12 cellular contexts compared by ENCODE assay signal in genomic region chr1:16076871-16077250, GRCh38. TPM values are rescaled to one million over a fixed set of nuclear protein-coding genes. Genes with fewer than 3 reads are reported as not detected.
DNase-seq lines count a peak whose midpoint lies in the region; ATAC-seq, FAIRE-seq and TF ChIP-seq lines count a peak whose summit lies in the region.
"Had no signal": no experiment of that assay in that cellular context is flagged by ENCODE, and none has a peak within 500 bp of the region (broad histone marks: within the 10 kb centered on the region; RNA-seq: fewer than 3 reads in every experiment).

No MANE protein-coding gene starts in this region.

- H2AFZ ChIP-seq in K562 (ENCODE audit: low read depth, low read length) = no peak overlapping the region

- TF ChIP-seq POLR2A in K562 (conservative IDR thresholded peaks at IDR 0.05) (no peak), erythroblast (IDR thresholded peaks at IDR 0.05; ENCODE audit: low read length) (no peak)

- TF ChIP-seq EP300 in K562 (IDR thresholded peaks at IDR 0.05; ENCODE audit: low read length) = no peak

- no peak overlapping the region for H3K27ac ChIP-seq in K562 (ENCODE audit: extremely low read depth, low read depth, low read length)

- ATAC-seq in K562 = no peak
- no peak for ATAC-seq in GM19324 (IDR thresholded peaks at IDR 0.05; ENCODE audit: low FRiP score, unreplicated experiment)
- ATAC-seq in T-cell (replicated peaks in 1 of 4) = no peak

- no peaks in the 10 kb centered on the region for H3K9me3 Mint-ChIP-seq in T-cell
- H3K9me3 Mint-ChIP-seq in immature natural killer cell = no peaks in the 10 kb centered on the region

- TF ChIP-seq CTCF in BE2C (IDR thresholded peaks at IDR 0.05; ENCODE audit: low read depth, low read length) = no peak
- no peak for TF ChIP-seq CTCF in K562 (IDR thresholded peaks at IDR 0.05 in 2 of 3, conservative IDR thresholded peaks at IDR 0.05 in 1 of 3; ENCODE audit: insufficient read depth in 2 of 3, low read depth in 1 of 3, low read length in 3 of 3)

- in situ Hi-C loops in K562 (cut with MboI) = no loop called here

- WGBS in K562 (ENCODE audit: insufficient coverage, low coverage, missing lambda C conversion rate) = 43% methylated on average over 12 of the region's 12 CpGs

- H3K9me3 ChIP-seq in BE2C (no peaks in the 10 kb centered on the region), K562 (replicated peaks; ENCODE audit: control insufficient read depth, insufficient read depth, low read depth, low read length) (no peaks in the 10 kb centered on the region)

- H3K4me1 ChIP-seq in BE2C = peaks cover 19% of the 10 kb centered on the region
- peaks cover 19 to 35% of the 10 kb centered on the region in 2 experiments; a peak in 4 of 5 replicates for H3K4me1 ChIP-seq in K562 (replicated peaks in 1 of 2; ENCODE audit: control insufficient read depth in 2 of 2, insufficient read depth in 2 of 2, low read length in 2 of 2)

- no peaks in the 10 kb centered on the region for H3K36me3 Mint-ChIP-seq in T-cell
- no peaks in the 10 kb centered on the region for H3K36me3 Mint-ChIP-seq in immature natural killer cell

- H3K4me2 ChIP-seq in K562 (ENCODE audit: insufficient read depth, low read length) = no peak overlapping the region

- intact Hi-C loops in K562 (cut with micrococcal nuclease) = no loop called here

- POLR2A ChIA-PET in K562 (lab: Yijun Ruan, JAX) (interaction anchor here (0.7 to 1.3 kb wide), 3 partner anchors 63 to 200 kb away, joined by 3 read pairs; no protein-coding TSS in a partner anchor), T-cell (lab: Charles Lee) (no interaction called here)

- H3K4me3 ChIP-seq in BE2C (ENCODE audit: low read depth, low read length) (no peak overlapping the region), K562 (no peak overlapping the region)
- H3K4me3 ChIP-seq: skin epidermis had no signal

- H3K36me3 ChIP-seq in BE2C (no peaks in the 10 kb centered on the region), K562 (ENCODE audit: control insufficient read depth, insufficient read depth, low read length) (no peaks in the 10 kb centered on the region)

- CTCF ChIA-PET in K562 (lab: Yijun Ruan, JAX; ENCODE audit: low intra/inter-chr PET ratio) (interaction anchor here (9.0 kb wide), 1 partner anchor 110 kb away, joined by 208 read pairs; no protein-coding TSS in a partner anchor), T-cell (lab: Charles Lee) (interaction anchor here (0.6 to 1.3 kb wide), 2 partner anchors 112 to 422 kb away, joined by 3 read pairs; no protein-coding TSS in a partner anchor)

- H3K9me1 ChIP-seq in K562 (ENCODE audit: control insufficient read depth, insufficient read depth, low read length) = no peaks in the 10 kb centered on the region

- DNase-seq in BE2C (peak; percentile 84), M059J (ENCODE audit: low read depth) (peak; percentile 94), K562 (ENCODE audit: extremely low read depth in 1 of 4, low spot score in 3 of 4) (no peak), left kidney (ENCODE audit: low read depth, low spot score) (peak; percentile 50), T-cell (no peak), immature natural killer cell (no peak), erythroblast (lab: John Stamatoyannopoulos, UW) (no peak)
- DNase-seq: central memory CD4-positive, alpha-beta T cell; NCI-H774 had no signal

- no peaks in the 10 kb centered on the region for H4K20me1 ChIP-seq in K562 (replicated peaks; ENCODE audit: control insufficient read depth, insufficient read depth, low read length)

- H3K27ac Mint-ChIP-seq in T-cell (no peak overlapping the region), immature natural killer cell (no peak overlapping the region)

- peak overlapping the region in 1 of 2 experiments; percentile 40; a peak in 1 of 4 replicates for H3K9ac ChIP-seq in K562 (ENCODE audit: insufficient read depth in 1 of 2, low read depth in 2 of 2, low read length in 2 of 2)

- H3K27me3 ChIP-seq in BE2C (no peaks in the 10 kb centered on the region), K562 (ENCODE audit: control insufficient read depth in 2 of 2, insufficient read depth in 2 of 2, low read length in 2 of 2) (peaks cover 0 to 10% of the 10 kb centered on the region in 2 experiments; a peak in 2 of 5 replicates)

- H3K27me3 Mint-ChIP-seq in T-cell = peaks cover 10 to 12% of the 10 kb centered on the region in 2 donors
- H3K27me3 Mint-ChIP-seq in immature natural killer cell (ENCODE audit: low read depth in 3 of 3) = peaks cover 9 to 16% (median 10%) of the 10 kb centered on the region in 3 donors

- H3K79me2 ChIP-seq in K562 (ENCODE audit: control insufficient read depth, insufficient read depth, low read length) = no peaks in the 10 kb centered on the region

- no peak for FAIRE-seq in K562 (lab: Jason Lieb, UNC)

- H3K4me1 Mint-ChIP-seq in T-cell (peaks cover 12 to 22% (median 16%) of the 10 kb centered on the region in 3 donors), immature natural killer cell (peaks cover 17 to 25% of the 10 kb centered on the region in 2 donors)

- BruUV-seq in K562 (replicated peaks; lab: Mats Ljungman, UMichigan) = no TSS peak

- no peak for TF ChIP-seq RAD21 in K562 (CRISPR knock-in tag; conservative IDR thresholded peaks at IDR 0.05 in 1 of 2, IDR thresholded peaks at IDR 0.05 in 1 of 2)

- no peak overlapping the region for H3K4me3 Mint-ChIP-seq in T-cell
- H3K4me3 Mint-ChIP-seq in immature natural killer cell = no peak overlapping the region

RNA-seq across cellular contexts. Expression of gene FAM131C, which starts 3.4 kb away (rescaled TPM):
- 4.7 TPM for polyA plus RNA-seq in BE2C (2012; ENCODE audit: insufficient read depth, insufficient read length, low read depth)
- total RNA-seq in M059J (2014; rRNA removed; shearing (Covaris generic)) = 0.71 and 1.7 TPM in 2 replicates
- 0.23 TPM in 1 of 2 replicates, not detected in the other for total RNA-seq in K562 (2011; cell fraction: chromatin; rRNA removed; ENCODE audit: low replicate concordance)
- total RNA-seq in K562 (2011; cell fraction: nucleolus; rRNA removed) = not detected in 2 replicates
- not detected in 2 replicates for total RNA-seq in K562 (2011; cell fraction: nucleoplasm; rRNA removed)
- total RNA-seq in K562 (2014; rRNA removed) = not detected in 2 replicates
- not detected in 2 replicates for total RNA-seq in K562 (2014; rRNA removed; fragmentation: Illumina TruSeq; extraction: Trizol)
- total RNA-seq in K562 (2015; rRNA removed; fragmentation: Illumina TruSeq; extraction: Trizol) = not detected in 2 replicates
- 0.16 and 0.18 TPM in 2 replicates for total RNA-seq in K562 (2021)
- 0.10 and 0.12 TPM in 2 replicates for polyA plus RNA-seq in K562 (2011; rRNA removed)
- 0.18 and 0.64 TPM in 2 replicates for polyA plus RNA-seq in K562 (2011; cell fraction: cytosol; rRNA removed)
- polyA plus RNA-seq in K562 (2011; cell fraction: nucleus; rRNA removed) = 0.17 and 0.18 TPM in 2 replicates
- polyA plus RNA-seq in K562 (2012) = 0.07 and 0.32 TPM in 2 replicates
- polyA plus RNA-seq in K562 (2014; fragmentation: Illumina TruSeq; extraction: Trizol) = 0.11 TPM in 1 of 2 replicates, not detected in the other
- polyA plus RNA-seq in K562 (2014; fragmentation: Nextera tagmentation; extraction: Ambion mirVana) = not detected
- 0.29 TPM in 1 of 2 replicates, not detected in the other for polyA plus RNA-seq in K562 (2014; rRNA removed)
- polyA minus RNA-seq in K562 (2011; rRNA and poly(A)+ RNA removed) = not detected in 2 replicates
- polyA minus RNA-seq in K562 (2011; cell fraction: cytosol; rRNA and poly(A)+ RNA removed) = 0.86 TPM in 1 of 2 replicates, not detected in the other
- polyA minus RNA-seq in K562 (2011; cell fraction: nucleus; rRNA and poly(A)+ RNA removed) = 0.13 TPM in 1 of 2 replicates, not detected in the other
- total RNA-seq in T-cell = under 1 TPM in 1 of 5 donors, not detected in 4; 0.30 TPM
- polyA plus RNA-seq in immature natural killer cell = not detected
- total RNA-seq: mononuclear cell had no signal

RNA-seq across cellular contexts. Expression of gene CLCNKB, which starts 33.3 kb away (rescaled TPM):
- polyA plus RNA-seq in BE2C (2012; ENCODE audit: insufficient read depth, insufficient read length, low read depth) = not detected
- total RNA-seq in M059J (2014; rRNA removed; shearing (Covaris generic)) = 0.05 and 0.32 TPM in 2 replicates
- 1.2 and 5.1 TPM in 2 replicates for total RNA-seq in K562 (2011; cell fraction: chromatin; rRNA removed; ENCODE audit: low replicate concordance)
- total RNA-seq in K562 (2011; cell fraction: nucleolus; rRNA removed) = 3.3 and 5.3 TPM in 2 replicates
- 1.8 and 2.3 TPM in 2 replicates for total RNA-seq in K562 (2011; cell fraction: nucleoplasm; rRNA removed)
- total RNA-seq in K562 (2014; rRNA removed) = 0.64 and 1.6 TPM in 2 replicates
- 0.32 and 0.40 TPM in 2 replicates for total RNA-seq in K562 (2014; rRNA removed; fragmentation: Illumina TruSeq; extraction: Trizol)
- total RNA-seq in K562 (2015; rRNA removed; fragmentation: Illumina TruSeq; extraction: Trizol) = 0.19 and 0.29 TPM in 2 replicates
- 1.1 TPM in 2 replicates for total RNA-seq in K562 (2021)
- polyA plus RNA-seq in K562 (2011; rRNA removed) = 1.4 and 4.0 TPM in 2 replicates
- polyA plus RNA-seq in K562 (2011; cell fraction: cytosol; rRNA removed) = 3.6 and 5.5 TPM in 2 replicates
- 22.9 and 26.0 TPM in 2 replicates for polyA plus RNA-seq in K562 (2011; cell fraction: nucleus; rRNA removed)
- polyA plus RNA-seq in K562 (2012) = 0.48 and 1.8 TPM in 2 replicates
- polyA plus RNA-seq in K562 (2014; fragmentation: Illumina TruSeq; extraction: Trizol) = 0.97 and 1.1 TPM in 2 replicates
- polyA plus RNA-seq in K562 (2014; fragmentation: Nextera tagmentation; extraction: Ambion mirVana) = under 1 TPM; 0.08 to 0.49 TPM
- 1.2 and 1.7 TPM in 2 replicates for polyA plus RNA-seq in K562 (2014; rRNA removed)
- polyA minus RNA-seq in K562 (2011; rRNA and poly(A)+ RNA removed) = 0.99 and 1.2 TPM in 2 replicates
- 1.0 TPM in 1 of 2 replicates, not detected in the other for polyA minus RNA-seq in K562 (2011; cell fraction: cytosol; rRNA and poly(A)+ RNA removed)
- polyA minus RNA-seq in K562 (2011; cell fraction: nucleus; rRNA and poly(A)+ RNA removed) = 1.5 and 2.3 TPM in 2 replicates
- not detected for total RNA-seq in T-cell
- not detected for polyA plus RNA-seq in immature natural killer cell
- total RNA-seq: mononuclear cell had no signal

RNA-seq across cellular contexts. Expression of gene CLCNKA, which starts 55.0 kb away (rescaled TPM):
- 0.52 TPM for polyA plus RNA-seq in BE2C (2012; ENCODE audit: insufficient read depth, insufficient read length, low read depth)
- total RNA-seq in M059J (2014; rRNA removed; shearing (Covaris generic)) = 0.42 TPM in 1 of 2 replicates, not detected in the other
- total RNA-seq in K562 (2011; cell fraction: chromatin; rRNA removed; ENCODE audit: low replicate concordance) = 0.55 and 2.4 TPM in 2 replicates
- total RNA-seq in K562 (2011; cell fraction: nucleolus; rRNA removed) = 0.92 and 2.0 TPM in 2 replicates
- total RNA-seq in K562 (2011; cell fraction: nucleoplasm; rRNA removed) = 0.76 and 2.0 TPM in 2 replicates
- total RNA-seq in K562 (2014; rRNA removed) = 0.18 TPM in 1 of 2 replicates, not detected in the other
- total RNA-seq in K562 (2014; rRNA removed; fragmentation: Illumina TruSeq; extraction: Trizol) = not detected in 2 replicates
- not detected in 2 replicates for total RNA-seq in K562 (2015; rRNA removed; fragmentation: Illumina TruSeq; extraction: Trizol)
- 0.07 and 0.18 TPM in 2 replicates for total RNA-seq in K562 (2021)
- 0.10 and 0.45 TPM in 2 replicates for polyA plus RNA-seq in K562 (2011; rRNA removed)
- 0.24 and 1.1 TPM in 2 replicates for polyA plus RNA-seq in K562 (2011; cell fraction: cytosol; rRNA removed)
- 4.6 and 6.0 TPM in 2 replicates for polyA plus RNA-seq in K562 (2011; cell fraction: nucleus; rRNA removed)
- polyA plus RNA-seq in K562 (2012) = 0.14 and 0.35 TPM in 2 replicates
- 0.10 TPM in 1 of 2 replicates, not detected in the other for polyA plus RNA-seq in K562 (2014; fragmentation: Illumina TruSeq; extraction: Trizol)
- polyA plus RNA-seq in K562 (2014; fragmentation: Nextera tagmentation; extraction: Ambion mirVana) = under 1 TPM in 1 of 2 experiments, not detected in 1; 0.03 TPM
- polyA plus RNA-seq in K562 (2014; rRNA removed) = 0.37 TPM in 1 of 2 replicates, not detected in the other
- polyA minus RNA-seq in K562 (2011; rRNA and poly(A)+ RNA removed) = 0.07 TPM in 1 of 2 replicates, not detected in the other
- polyA minus RNA-seq in K562 (2011; cell fraction: cytosol; rRNA and poly(A)+ RNA removed) = not detected in 2 replicates
- polyA minus RNA-seq in K562 (2011; cell fraction: nucleus; rRNA and poly(A)+ RNA removed) = 0.56 and 0.94 TPM in 2 replicates
- not detected for total RNA-seq in T-cell
- not detected for polyA plus RNA-seq in immature natural killer cell
- total RNA-seq: mononuclear cell had no signal

RNA-seq across cellular contexts. Expression of gene HSPB7, which starts 59.0 kb away (rescaled TPM):
- polyA plus RNA-seq in BE2C (2012; ENCODE audit: insufficient read depth, insufficient read length, low read depth) = 1.8 TPM
- 1.4 and 1.9 TPM in 2 replicates for total RNA-seq in M059J (2014; rRNA removed; shearing (Covaris generic))
- total RNA-seq in K562 (2011; cell fraction: chromatin; rRNA removed; ENCODE audit: low replicate concordance) = 0.44 TPM in 1 of 2 replicates, not detected in the other
- total RNA-seq in K562 (2011; cell fraction: nucleolus; rRNA removed) = not detected in 2 replicates
- total RNA-seq in K562 (2011; cell fraction: nucleoplasm; rRNA removed) = 0.31 TPM in 1 of 2 replicates, not detected in the other
- total RNA-seq in K562 (2014; rRNA removed) (0.05 TPM in 1 of 2 replicates, not detected in the other), K562 (2014; rRNA removed; fragmentation: Illumina TruSeq; extraction: Trizol) (not detected in 2 replicates), K562 (2015; rRNA removed; fragmentation: Illumina TruSeq; extraction: Trizol) (not detected in 2 replicates), K562 (2021) (0.09 TPM in 1 of 2 replicates, not detected in the other), T-cell (under 1 TPM in 1 of 5 donors, not detected in 4; 0.19 TPM)
- polyA plus RNA-seq in K562 (2011; rRNA removed) (0.07 and 0.08 TPM in 2 replicates), K562 (2014; fragmentation: Illumina TruSeq; extraction: Trizol) (0.19 TPM in 1 of 2 replicates, not detected in the other), K562 (2014; fragmentation: Nextera tagmentation; extraction: Ambion mirVana) (not detected), K562 (2014; rRNA removed) (not detected in 2 replicates), immature natural killer cell (not detected)
- 0.03 and 0.04 TPM in 2 replicates for polyA plus RNA-seq in K562 (2011; cell fraction: cytosol; rRNA removed)
- polyA plus RNA-seq in K562 (2011; cell fraction: nucleus; rRNA removed) = 0.07 and 0.08 TPM in 2 replicates
- polyA plus RNA-seq in K562 (2012) = 0.16 and 0.17 TPM in 2 replicates
- not detected in 2 replicates for polyA minus RNA-seq in K562 (2011; rRNA and poly(A)+ RNA removed)
- polyA minus RNA-seq in K562 (2011; cell fraction: cytosol; rRNA and poly(A)+ RNA removed) = not detected in 2 replicates
- not detected in 2 replicates for polyA minus RNA-seq in K562 (2011; cell fraction: nucleus; rRNA and poly(A)+ RNA removed)
- total RNA-seq: mononuclear cell had no signal

Comparison
In these comparisons a context has a peak if more than half of its experiments do, and no peak if none do; other contexts are left out.
1. DNase-seq: peak in BE2C (single experiment), M059J (single experiment) and left kidney (single experiment); none in K562 (0 of 4), T-cell (0 of 34), immature natural killer cell (0 of 3) and erythroblast (0 of 2).